ENCODE assay signal across 11 cellular contexts in genomic region chr3:181695661-181696491, GRCh38. TPM values are rescaled to one million over a fixed set of nuclear protein-coding genes. Genes with fewer than 3 reads are reported as not detected.
DNase-seq lines count a peak whose midpoint lies in the region; ATAC-seq and TF ChIP-seq lines count a peak whose summit lies in the region.
"Had no signal": no experiment of that assay in that cellular context is flagged by ENCODE, and none has a peak within 500 bp of the region (broad histone marks: within the 10 kb centered on the region; RNA-seq: fewer than 3 reads in every experiment).

No MANE protein-coding gene starts in this region.

- no peak overlapping the region for H3K27ac Mint-ChIP-seq in activated T-cell treated with anti-CD3 and anti-CD28 coated beads, Interleukin-2, amount 50 U/mL, for 24 hours
- no peak overlapping the region for H3K27ac Mint-ChIP-seq in type B pancreatic cell

- H3K4me1 ChIP-seq in mesenchymal stem cell (ENCODE audit: control insufficient read depth, insufficient read depth, low read depth, low read length) = peaks cover 12% of the 10 kb centered on the region

- no peak overlapping the region for H2BK12ac ChIP-seq in mesenchymal stem cell (ENCODE audit: low read length in 2 of 2)

- H3K18ac ChIP-seq in mesenchymal stem cell (ENCODE audit: low read depth in 1 of 2, low read length in 2 of 2) = no peak overlapping the region

- ATAC-seq in activated T-cell treated with anti-CD3 and anti-CD28 coated beads, Interleukin-2, amount 50 U/mL, for 4 hours = no peak

- H4K91ac ChIP-seq in mesenchymal stem cell (ENCODE audit: low read length) = no peak overlapping the region

- H3K4ac ChIP-seq in mesenchymal stem cell (ENCODE audit: low read depth in 1 of 2, low read length in 2 of 2) = no peak overlapping the region

- no peak overlapping the region for H4K8ac ChIP-seq in mesenchymal stem cell (ENCODE audit: low read length)

- no peaks in the 10 kb centered on the region for H3K9me3 ChIP-seq in mesenchymal stem cell (ENCODE audit: control insufficient read depth, low read length)

- H3K9me3 Mint-ChIP-seq in activated T-cell treated with anti-CD3 and anti-CD28 coated beads, Interleukin-2, amount 50 U/mL, for 24 hours = peaks cover 2% of the 10 kb centered on the region
- H3K9me3 Mint-ChIP-seq in activated T-cell treated with anti-CD3 and anti-CD28 coated beads, Interleukin-2, amount 50 U/mL, for 4 hours = peaks cover 6% of the 10 kb centered on the region
- H3K9me3 Mint-ChIP-seq in type B pancreatic cell = peaks cover 6% of the 10 kb centered on the region

- no peaks in the 10 kb centered on the region for H3K79me1 ChIP-seq in mesenchymal stem cell (replicated peaks; ENCODE audit: low read length, poor library complexity, severe bottlenecking)

- H2BK120ac ChIP-seq in mesenchymal stem cell (ENCODE audit: low read depth, low read length) = no peak overlapping the region

- no peak for DNase-seq in activated T-cell treated with anti-CD3 and anti-CD28 coated beads, Interleukin-2, amount 50 U/mL, for 24 hours
- DNase-seq in activated T-cell treated with anti-CD3 and anti-CD28 coated beads, Interleukin-2, amount 50 U/mL, for 4 hours = no peak
- DNase-seq in epithelial cell of esophagus (ENCODE audit: low read depth) = peak; percentile 18
- no peak for DNase-seq in mesenchymal stem cell
- DNase-seq in type B pancreatic cell (ENCODE audit: extremely low spot score, unreplicated experiment) = no peak
- DNase-seq in occipital lobe (lab: John Stamatoyannopoulos, UW) = no peak
- DNase-seq in activated effector memory CD4-positive, alpha-beta T cell treated with Interleukin-2 at 50 U/mL for 16 hours = no peak
- DNase-seq in NCI-H2171 (lab: John Stamatoyannopoulos, UW) = no peak

- H2BK15ac ChIP-seq in mesenchymal stem cell (ENCODE audit: low read depth, poor library complexity, severe bottlenecking) = no peak overlapping the region

- H2AK5ac ChIP-seq in mesenchymal stem cell (ENCODE audit: low read length, severe bottlenecking) = no peak overlapping the region

- no peak overlapping the region for H3K23ac ChIP-seq in mesenchymal stem cell (ENCODE audit: low read length in 2 of 2)

- 2% methylated on average over 54 of the region's 65 CpGs for WGBS in mesenchymal stem cell

- peak overlapping the region; percentile 52 for H3K4me3 ChIP-seq in epithelial cell of esophagus (ENCODE audit: low read length)
- peak overlapping the region; percentile 48 to 77 for H3K4me3 ChIP-seq in mesenchymal stem cell (ENCODE audit: insufficient read depth in 1 of 2, low read depth in 1 of 2, low read length in 2 of 2)

- H3K27me3 ChIP-seq in mesenchymal stem cell (ENCODE audit: control insufficient read depth in 1 of 2, insufficient read depth in 1 of 2, low read length in 2 of 2) = peaks cover 48 to 52% of the 10 kb centered on the region in 2 experiments

- H2BK5ac ChIP-seq in mesenchymal stem cell (ENCODE audit: low read depth, low read length, poor library complexity, severe bottlenecking) = no peak overlapping the region

- H3K27me3 Mint-ChIP-seq in activated T-cell treated with anti-CD3 and anti-CD28 coated beads, Interleukin-2, amount 50 U/mL, for 24 hours = peaks cover 77% of the 10 kb centered on the region
- peaks cover 60% of the 10 kb centered on the region for H3K27me3 Mint-ChIP-seq in activated T-cell treated with anti-CD3 and anti-CD28 coated beads, Interleukin-2, amount 50 U/mL, for 4 hours (ENCODE audit: low read depth)
- H3K27me3 Mint-ChIP-seq in type B pancreatic cell = peaks cover 53% of the 10 kb centered on the region

- H3K9ac ChIP-seq in mesenchymal stem cell (ENCODE audit: low read length) = peak overlapping the region; percentile 76

- no peak for TF ChIP-seq CTCF in epithelial cell of esophagus (IDR thresholded peaks at IDR 0.05; ENCODE audit: insufficient read depth, low read depth, low read length, missing control alignments)
- no peak for TF ChIP-seq CTCF in type B pancreatic cell (conservative IDR thresholded peaks at IDR 0.05)

- no peak overlapping the region for H3K14ac ChIP-seq in mesenchymal stem cell (ENCODE audit: low read length in 2 of 2)

- H3K36me3 ChIP-seq in mesenchymal stem cell (ENCODE audit: control insufficient read depth in 1 of 2, insufficient read depth in 2 of 2, low read depth in 1 of 2, low read length in 2 of 2) = no peaks in the 10 kb centered on the region

- peaks cover 16% of the 10 kb centered on the region for H3K4me1 Mint-ChIP-seq in activated T-cell treated with anti-CD3 and anti-CD28 coated beads, Interleukin-2, amount 50 U/mL, for 24 hours (ENCODE audit: low read depth)
- peaks cover 13% of the 10 kb centered on the region for H3K4me1 Mint-ChIP-seq in activated T-cell treated with anti-CD3 and anti-CD28 coated beads, Interleukin-2, amount 50 U/mL, for 4 hours (ENCODE audit: low read depth)
- peaks cover 9% of the 10 kb centered on the region for H3K4me1 Mint-ChIP-seq in type B pancreatic cell (ENCODE audit: unreplicated experiment)

- no peak overlapping the region for H2AFZ ChIP-seq in mesenchymal stem cell (ENCODE audit: low read depth, low read length)

- peak overlapping the region; percentile 15 for H3K4me3 Mint-ChIP-seq in activated T-cell treated with anti-CD3 and anti-CD28 coated beads, Interleukin-2, amount 50 U/mL, for 24 hours
- no peak overlapping the region for H3K4me3 Mint-ChIP-seq in activated T-cell treated with anti-CD3 and anti-CD28 coated beads, Interleukin-2, amount 50 U/mL, for 4 hours
- peak overlapping the region; percentile 79 for H3K4me3 Mint-ChIP-seq in type B pancreatic cell

- peak overlapping the region; percentile 80 for H3K4me2 ChIP-seq in mesenchymal stem cell (ENCODE audit: low read length, poor library complexity, severe bottlenecking)

- no peaks in the 10 kb centered on the region for H3K36me3 Mint-ChIP-seq in activated T-cell treated with anti-CD3 and anti-CD28 coated beads, Interleukin-2, amount 50 U/mL, for 24 hours (ENCODE audit: low read depth)
- no peaks in the 10 kb centered on the region for H3K36me3 Mint-ChIP-seq in activated T-cell treated with anti-CD3 and anti-CD28 coated beads, Interleukin-2, amount 50 U/mL, for 4 hours (ENCODE audit: insufficient read depth)
- no peaks in the 10 kb centered on the region for H3K36me3 Mint-ChIP-seq in type B pancreatic cell

- no peak overlapping the region for H3K27ac ChIP-seq in mesenchymal stem cell (ENCODE audit: low read length, poor library complexity, severe bottlenecking)
- H3K27ac ChIP-seq: C4-2B had no signal

RNA-seq across cellular contexts. Expression of gene SOX2, which starts 15.8 kb away (rescaled TPM):
- total RNA-seq in activated T-cell treated with anti-CD3 and anti-CD28 coated beads, Interleukin-2, amount 50 U/mL, for 4 hours = under 1 TPM in 1 of 3 donors, not detected in 2; 0.08 TPM
- not detected for polyA plus RNA-seq in mesenchymal stem cell (2013, experiment 1 of 2)
- not detected for polyA plus RNA-seq in mesenchymal stem cell (2013, experiment 2 of 2)
- total RNA-seq in type B pancreatic cell (ENCODE audit: low replicate concordance) (20.5 and 70.4 TPM in 2 replicates), occipital lobe (78.0 TPM)
- total RNA-seq: NCI-H460, pulmonary artery endothelial cell had no signal

Comparison
In these comparisons a context has a peak if more than half of its experiments do, and no peak if none do; other contexts are left out.
1. RNA of gene SOX2, which starts 15.8 kb away (total RNA-seq): 78.0 TPM in occipital lobe (single experiment) and 20.5 to 70.4 TPM in type B pancreatic cell; 0.08 TPM in activated T-cell treated with anti-CD3 and anti-CD28 coated beads, Interleukin-2, amount 50 U/mL, for 4 hours; every median in the first group is over 10 times any median in the second.